ENCODE assay signal across 10 cellular contexts in the genomic region with DNA sequence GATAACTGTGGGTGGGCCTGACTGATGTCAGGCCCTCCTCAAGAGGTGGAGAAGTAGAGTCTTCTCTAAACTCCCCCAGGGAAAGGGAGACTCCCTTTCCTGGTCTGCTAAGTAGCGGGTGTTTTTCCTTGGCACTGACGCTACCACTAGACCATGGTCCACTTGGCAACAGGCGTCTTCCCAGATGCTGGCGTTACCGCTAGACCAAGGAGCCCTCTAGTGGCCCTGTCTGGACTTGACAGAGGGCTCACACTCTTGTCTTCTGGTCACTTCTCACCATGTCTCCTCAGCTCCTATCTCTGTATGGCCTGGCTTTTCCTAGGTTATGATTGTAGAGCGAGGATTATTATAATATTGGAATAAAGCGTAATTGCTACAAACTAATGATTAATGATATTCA. TPM values are rescaled to one million over a fixed set of nuclear protein-coding genes. Genes with fewer than 3 reads are reported as not detected.
DNase-seq lines count a peak whose midpoint lies in the region; TF ChIP-seq lines count a peak whose summit lies in the region.
"Not testable (repeated sequence)": the region's sequence is repeated elsewhere in the genome, so short reads cannot be mapped to it uniquely, and the experiment has no call there.
"Had no signal": no experiment of that assay in that cellular context is flagged by ENCODE, and none has a peak within 500 bp of the region (broad histone marks: within the 10 kb centered on the region; RNA-seq: fewer than 3 reads in every experiment).

No MANE protein-coding gene starts in this region.

- not testable (repeated sequence) for H3K4me1 Mint-ChIP-seq in endothelial cell (ENCODE audit: unreplicated experiment)

- not testable (repeated sequence) for H3K79me2 ChIP-seq in OCI-LY1 (ENCODE audit: insufficient read depth, low read length); osteoblast (ENCODE audit: insufficient read depth, low read length)

- H3K4me3 Mint-ChIP-seq in endothelial cell (ENCODE audit: unreplicated experiment) = not testable (repeated sequence)

- H3K27ac Mint-ChIP-seq in endothelial cell (ENCODE audit: unreplicated experiment) = not testable (repeated sequence)

- not testable (repeated sequence) for H3F3A ChIP-seq in OCI-LY1 (ENCODE audit: insufficient read depth, low read length)

- not testable (repeated sequence) for H3K9me3 Mint-ChIP-seq in endothelial cell (ENCODE audit: unreplicated experiment)

- not testable (repeated sequence) for H2AFZ ChIP-seq in OCI-LY1 (ENCODE audit: low read length); osteoblast (ENCODE audit: low read length)

- H3K9me2 ChIP-seq in OCI-LY1 (ENCODE audit: low read depth, low read length) = not testable (repeated sequence)

- H3K4me3 ChIP-seq in GM12864 (ENCODE audit: low read depth, low read length); HFF-Myc (replicated peaks; ENCODE audit: low read depth, low read length); OCI-LY1 (ENCODE audit: low read depth, low read length, poor library complexity, severe bottlenecking); osteoblast (ENCODE audit: insufficient read depth, low read length): not testable (repeated sequence)

- DNase-seq in GM12864 (ENCODE audit: low read depth); HFF-Myc (ENCODE audit: extremely low read depth, low read depth); endothelial cell (ENCODE audit: low spot score); osteoblast (ENCODE audit: insufficient read length, low spot score, missing footprints): not testable (repeated sequence)
- DNase-seq in activated CD4-positive, alpha-beta T cell treated with anti-CD3 and anti-CD28 coated beads for 48 hours = peak; percentile 7
- peak; percentile 39 for DNase-seq in kidney tubule cell (ENCODE audit: low spot score)

- H3K4me1 ChIP-seq in OCI-LY1 (ENCODE audit: insufficient read depth, low read length, severe bottlenecking) = peaks cover 47% of the 10 kb centered on the region
- peaks cover 34% of the 10 kb centered on the region for H3K4me1 ChIP-seq in osteoblast (ENCODE audit: insufficient read depth, low read length)

- not testable (repeated sequence) for H3K36me3 ChIP-seq in OCI-LY1 (ENCODE audit: insufficient read depth, low read length); osteoblast (ENCODE audit: insufficient read depth, low read length)

- not testable (repeated sequence) for H3K9ac ChIP-seq in OCI-LY1 (ENCODE audit: low read length)

- peak overlapping the region; percentile 53 for H3K4me2 ChIP-seq in OCI-LY1 (ENCODE audit: low read length)
- H3K4me2 ChIP-seq in osteoblast (ENCODE audit: insufficient read depth, low read length) = not testable (repeated sequence)

- H3K27me3 Mint-ChIP-seq in endothelial cell (ENCODE audit: unreplicated experiment) = not testable (repeated sequence)

- peak; percentile 83 for TF ChIP-seq CTCF in 22Rv1 (IDR thresholded peaks at IDR 0.05)
- TF ChIP-seq CTCF in GM12864 (IDR thresholded peaks at IDR 0.05; ENCODE audit: low read depth, low read length, missing control alignments) = peak; percentile 41
- peak; percentile 6 for TF ChIP-seq CTCF in HFF-Myc (IDR thresholded peaks at IDR 0.05; ENCODE audit: low read depth, low read length, missing control alignments)
- TF ChIP-seq CTCF in OCI-LY1 (IDR thresholded peaks at IDR 0.05; ENCODE audit: low read length) = peak; percentile 41; the same call in 1 of the 2 replicates
- peak; percentile 50 for TF ChIP-seq CTCF in endothelial cell (IDR thresholded peaks at IDR 0.05; ENCODE audit: unreplicated experiment)
- TF ChIP-seq CTCF in osteoblast (IDR thresholded peaks at IDR 0.05; ENCODE audit: extremely low read depth, low read depth, low read length) = peak; percentile 9

- H3K9me3 ChIP-seq in OCI-LY1 (ENCODE audit: low read length); osteoblast (ENCODE audit: low read depth, low read length): not testable (repeated sequence)

- not testable (repeated sequence) for H4K20me1 ChIP-seq in OCI-LY1 (ENCODE audit: insufficient read depth, low read length); osteoblast (ENCODE audit: insufficient read depth, low read length)

- not testable (repeated sequence) for H3K36me3 Mint-ChIP-seq in endothelial cell (ENCODE audit: low read depth, unreplicated experiment)

- not testable (repeated sequence) for H3K27me3 ChIP-seq in OCI-LY1 (ENCODE audit: insufficient read depth, low read length); osteoblast (ENCODE audit: insufficient read depth, low read length)

- not testable (repeated sequence) for H3K27ac ChIP-seq in 22Rv1; OCI-LY1 (ENCODE audit: low read depth, low read length, poor library complexity, severe bottlenecking); osteoblast (ENCODE audit: low read depth, low read length)

RNA-seq across cellular contexts. Expression of a gene that starts 45.7 kb away (rescaled TPM):
- not detected for total RNA-seq in endothelial cell (ENCODE audit: unreplicated experiment)
- total RNA-seq in osteoblast = not detected in 2 replicates
- total RNA-seq: CD4-positive, CD25-positive, alpha-beta regulatory T cell; G401 had no signal

Comparison
In these comparisons a context has a peak if more than half of its experiments do, and no peak if none do; other contexts are left out.
1. CTCF ChIP-seq: peak in every context shown above with its lines; median percentile 83 in 22Rv1; 50 in endothelial cell; 41 in GM12864; 41 in OCI-LY1; 9 in osteoblast; 6 in HFF-Myc.